Comparison of ENCODE assay signal across 24 cellular contexts in the genomic region with DNA sequence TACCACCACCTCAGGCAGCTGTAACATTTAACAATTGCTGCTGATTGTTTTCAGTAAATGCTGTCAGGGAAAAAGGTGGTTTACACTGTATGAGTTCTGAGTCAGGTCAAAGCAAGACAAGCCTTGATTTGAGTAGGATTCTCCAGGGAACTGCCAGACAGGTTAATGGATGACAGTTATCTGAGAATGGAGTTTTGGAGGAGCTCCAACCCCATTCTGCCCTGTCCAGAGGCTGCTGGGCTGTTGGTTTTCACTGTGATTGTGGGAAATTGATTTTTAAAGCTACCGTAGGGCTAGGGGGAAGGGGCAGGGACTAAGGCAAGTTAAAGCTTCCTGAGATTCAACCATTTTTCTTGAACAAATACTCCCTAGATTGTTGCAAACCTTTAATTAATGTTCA.
"Had no signal": no experiment of that assay in that cellular context is flagged by ENCODE, and none has a peak within 500 bp of the region (broad histone marks: within the 10 kb centered on the region; RNA-seq: fewer than 3 reads in every experiment).

No MANE protein-coding gene starts in this region.

- H3K27ac ChIP-seq: brain microvascular endothelial cell, coronary artery, dorsolateral prefrontal cortex, esophagus muscularis mucosa, gastroesophageal sphincter had no signal

- DNase-seq: activated CD4-positive, alpha-beta memory T cell treated with anti-CD3 and anti-CD28 coated beads for 36 hours; activated CD4-positive, alpha-beta T cell treated with anti-CD3 and anti-CD28 coated beads for 36 hours; activated CD4-positive, alpha-beta T cell treated with anti-CD3 and anti-CD28 coated beads, Interleukin-2, amount 10 ng/mL, durations not matched to agents 24 days and 14 days; activated CD4-positive, CD25-positive, alpha-beta regulatory T cell; activated CD4-positive, CD25-positive, alpha-beta regulatory T cell treated with anti-CD3 and anti-CD28 coated beads, Interleukin-2, amount 50 U/mL, for 72 hours; activated CD8-positive, alpha-beta memory T cell treated with anti-CD3 and anti-CD28 coated beads, Interleukin-2, amount 50 U/mL, for 48 hours; activated gamma-delta T cell; activated naive CD4-positive, alpha-beta T cell; activated naive CD4-positive, alpha-beta T cell treated with anti-CD3 and anti-CD28 coated beads, Interleukin-2, amount 10 ng/mL, durations not matched to agents 7 days and 5 days; activated naive CD8-positive, alpha-beta T cell treated with anti-CD3 and anti-CD28 coated beads, Interleukin-2, amount 10 ng/mL, durations not matched to agents 7 days and 5 days; activated T-cell treated with anti-CD3 and anti-CD28 coated beads for 4 hours; activated T-cell treated with anti-CD3 and anti-CD28 coated beads, Interleukin-2, amount 50 U/mL, for 24 hours; activated T-cell treated with anti-CD3 and anti-CD28 coated beads, Interleukin-2, amount 50 U/mL, for 72 hours; amniotic stem cell; anterior cingulate cortex; brain microvascular endothelial cell; dorsolateral prefrontal cortex; effector memory CD4-positive, alpha-beta T cell; endodermal cell; foreskin melanocyte; T-helper 2 cell had no signal

- H3K4me3 ChIP-seq: coronary artery, dorsolateral prefrontal cortex, esophagus muscularis mucosa, gastroesophageal sphincter had no signal

- H3K36me3 ChIP-seq: brain microvascular endothelial cell, esophagus muscularis mucosa, gastroesophageal sphincter had no signal
